Comparison of ENCODE assay signal across 8 cellular contexts in the genomic region with DNA sequence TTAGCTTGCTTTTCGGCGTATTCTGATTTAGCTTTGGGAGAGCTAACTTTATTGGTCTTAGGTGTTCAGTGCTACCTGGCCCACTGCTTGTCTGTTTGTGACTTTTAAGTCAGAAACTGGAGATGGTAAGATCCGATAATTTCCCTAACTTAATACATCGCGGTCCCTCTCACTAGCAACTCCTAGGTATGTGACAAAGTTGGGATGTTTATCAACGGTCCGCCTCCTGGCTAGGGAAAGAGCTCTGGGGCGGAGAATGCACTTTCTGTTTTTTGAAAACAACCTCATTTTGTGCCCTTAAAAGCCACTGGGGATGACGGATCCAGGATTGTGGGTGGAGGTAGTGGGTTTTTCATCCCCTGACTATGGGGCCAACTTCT. TPM values are rescaled to one million over a fixed set of nuclear protein-coding genes. Genes with fewer than 3 reads are reported as not detected.
DNase-seq lines count a peak whose midpoint lies in the region; ATAC-seq and TF ChIP-seq lines count a peak whose summit lies in the region.

No MANE protein-coding gene starts in this region.

- peaks cover 55% of the 10 kb centered on the region for H3K4me1 Mint-ChIP-seq in endothelial cell (ENCODE audit: unreplicated experiment)

- H3K9me3 ChIP-seq in OCI-LY7 (ENCODE audit: low read length) (no peaks in the 10 kb centered on the region), ovary (no peaks in the 10 kb centered on the region)

- H3K9me3 Mint-ChIP-seq in endothelial cell (ENCODE audit: unreplicated experiment): no peaks in the 10 kb centered on the region

- CTCF ChIA-PET in OCI-LY7 (lab: Charles Lee; ENCODE audit: unreplicated experiment): no interaction called here

- H3K4me3 ChIP-seq in OCI-LY7 (ENCODE audit: low read depth, low read length, poor library complexity, severe bottlenecking) (peak overlapping the region; percentile 88), ovary (peak overlapping the region; percentile 70)

- H3K36me3 Mint-ChIP-seq in endothelial cell (ENCODE audit: low read depth, unreplicated experiment): peaks cover 34% of the 10 kb centered on the region

- no TSS peak for BruUV-seq in OCI-LY7 (replicated peaks; lab: Mats Ljungman, UMichigan)

- no peak overlapping the region for H2AFZ ChIP-seq in OCI-LY7 (ENCODE audit: low read length)

- 0 to 1% (median 1%) methylated on average over 9 of the region's 9 CpGs for WGBS in ovary, 3 donors

- H3K4me3 Mint-ChIP-seq in endothelial cell (ENCODE audit: unreplicated experiment): peak overlapping the region; percentile 98

- H3K36me3 ChIP-seq in OCI-LY7 (ENCODE audit: insufficient read depth, low read length) (peaks cover 41% of the 10 kb centered on the region), ovary (no peaks in the 10 kb centered on the region)

- no peak overlapping the region for H3K27ac Mint-ChIP-seq in endothelial cell (ENCODE audit: unreplicated experiment)

- peaks cover 8% of the 10 kb centered on the region for H3K27me3 Mint-ChIP-seq in endothelial cell (ENCODE audit: unreplicated experiment)

- peak overlapping the region; percentile 94 for H3K4me2 ChIP-seq in OCI-LY7 (ENCODE audit: low read length)

- ATAC-seq in GM21515 (IDR thresholded peaks at IDR 0.05; ENCODE audit: unreplicated experiment): no peak
- ATAC-seq in HG03175 (IDR thresholded peaks at IDR 0.05; ENCODE audit: unreplicated experiment): no peak
- no peak for ATAC-seq in GM18909 (IDR thresholded peaks at IDR 0.05; ENCODE audit: poor library complexity, unreplicated experiment)

- intact Hi-C loops in OCI-LY7 (cut with micrococcal nuclease; ENCODE audit: unreplicated experiment): loop anchor here (2.0 to 5.0 kb wide), 2 partner anchors 18 to 156 kb away; a partner anchor contains a TSS
- intact Hi-C loops in ovary (cut with DNase I): loop anchor here in 2 of 4 donors (5.0 to 10.0 kb wide), 2 partner anchors 156 to 276 kb away; a partner anchor contains a TSS

- TF ChIP-seq CTCF in OCI-LY7 (conservative IDR thresholded peaks at IDR 0.05; ENCODE audit: low read length): no peak
- no peak for TF ChIP-seq CTCF in endothelial cell (IDR thresholded peaks at IDR 0.05; ENCODE audit: unreplicated experiment)
- no peak for TF ChIP-seq CTCF in ovary (IDR thresholded peaks at IDR 0.05)

- peaks cover 60% of the 10 kb centered on the region for H3K79me2 ChIP-seq in OCI-LY7 (ENCODE audit: insufficient read depth, low read depth, low read length)

- TF ChIP-seq POLR2A in ovary (IDR thresholded peaks at IDR 0.05): no peak

- no peaks in the 10 kb centered on the region for H3K27me3 ChIP-seq in ovary

- TF ChIP-seq EP300 in ovary (IDR thresholded peaks at IDR 0.05): no peak

- POLR2A ChIA-PET in OCI-LY7 (lab: Charles Lee): interaction anchor here (0.7 to 2.3 kb wide), 7 partner anchors 9 to 1993 kb away, joined by 3 to 13 read pairs (median 8); a partner anchor contains a TSS

- peak overlapping the region; percentile 98 for H3K27ac ChIP-seq in OCI-LY7 (ENCODE audit: low read depth, low read length, poor library complexity, severe bottlenecking)
- H3K27ac ChIP-seq in ovary: peak overlapping the region; percentile 99 to 100

- H3K4me1 ChIP-seq in OCI-LY7 (ENCODE audit: insufficient read depth, low read length, poor library complexity, severe bottlenecking) (peaks cover 67% of the 10 kb centered on the region), ovary (ENCODE audit: insufficient read depth) (peaks cover 18% of the 10 kb centered on the region)

- H4K20me1 ChIP-seq in OCI-LY7 (ENCODE audit: insufficient read depth, low read length): peaks cover 6% of the 10 kb centered on the region; the same call in 1 of the 2 replicates

- DNase-seq in ELR (ENCODE audit: low read depth): peak; percentile 35
- no peak for DNase-seq in OCI-LY7 (ENCODE audit: low spot score)
- no peak for DNase-seq in endothelial cell (ENCODE audit: low spot score)
- DNase-seq in ovary: no peak
- no peak for DNase-seq in dedifferentiated amniotic fluid mesenchymal stem cell (ENCODE audit: extremely low spot score)

- H3K9me2 ChIP-seq in OCI-LY7 (ENCODE audit: insufficient read depth, low read length): no peaks in the 10 kb centered on the region

RNA-seq across cellular contexts. Expression of a gene that starts 1.2 kb away (rescaled TPM):
- total RNA-seq in OCI-LY7 (2014; rRNA removed; shearing (Covaris generic)): 59.4 and 65.7 TPM in 2 replicates
- total RNA-seq in OCI-LY7 (2022) (45.3 and 54.7 TPM in 2 replicates), endothelial cell (ENCODE audit: unreplicated experiment) (34.6 TPM), ovary (10 to 100 TPM; 54.3 to 90.2 (median 76.8) TPM)
- 10 to 100 TPM; 73.5 to 74.2 TPM for polyA plus RNA-seq in ovary

RNA-seq across cellular contexts. Expression of a gene that starts 22.4 kb away (rescaled TPM):
- total RNA-seq in OCI-LY7 (2014; rRNA removed; shearing (Covaris generic)): 13.6 and 17.3 TPM in 2 replicates
- total RNA-seq in OCI-LY7 (2022): 16.9 and 24.2 TPM in 2 replicates
- total RNA-seq in endothelial cell (ENCODE audit: unreplicated experiment): 4.0 TPM
- under 1 TPM in 2 of 7 donors, not detected in 5; 0.35 to 0.38 TPM for total RNA-seq in ovary
- polyA plus RNA-seq in ovary: under 1 TPM; 0.06 to 0.13 TPM
